Comparison of ENCODE assay signal across 22 cellular contexts in genomic region chr11:83363280-83363679, GRCh38.
DNase-seq lines count a peak whose midpoint lies in the region; TF ChIP-seq lines count a peak whose summit lies in the region.
"Had no signal": no experiment of that assay in that cellular context is flagged by ENCODE, and none has a peak within 500 bp of the region (broad histone marks: within the 10 kb centered on the region; RNA-seq: fewer than 3 reads in every experiment).

No MANE protein-coding gene starts in this region.

- H3K18ac ChIP-seq in H9 (ENCODE audit: insufficient read length, low read depth, low read length), result no peak overlapping the region

- peaks cover 14 to 22% (median 15%) of the 10 kb centered on the region in 3 experiments for H3K36me3 Mint-ChIP-seq in H9 (ENCODE audit: insufficient read depth in 1 of 3, low read depth in 3 of 3)
- no peaks in the 10 kb centered on the region for H3K36me3 Mint-ChIP-seq in CD4-positive, alpha-beta memory T cell

- H4K5ac ChIP-seq in H9 (ENCODE audit: insufficient read length, low read depth, low read length), result no peak overlapping the region

- no peak overlapping the region for H3K4me3 Mint-ChIP-seq in H9
- H3K4me3 Mint-ChIP-seq in CD4-positive, alpha-beta memory T cell, result no peak overlapping the region
- H3K4me3 Mint-ChIP-seq: CD4-positive, alpha-beta T cell had no signal

- CTCF ChIA-PET in CD4-positive, alpha-beta memory T cell (lab: Charles Lee; ENCODE audit: partially characterized antibody), result interaction anchor here (0.6 kb wide), 1 partner anchor 456 kb away, joined by 5 read pairs; no protein-coding TSS in a partner anchor

- H2BK5ac ChIP-seq in H9 (ENCODE audit: insufficient read length, low read length), result no peak overlapping the region

- H3K23me2 ChIP-seq in H9 (ENCODE audit: insufficient read length, low read depth, low read length, poor library complexity, severe bottlenecking), result no peaks in the 10 kb centered on the region

- no peak overlapping the region for H4K91ac ChIP-seq in H9 (ENCODE audit: insufficient read length, low read depth, low read length)

- H3K27me3 ChIP-seq in H9 (ENCODE audit: insufficient read depth, low read length) (no peaks in the 10 kb centered on the region), iPS-18a (ENCODE audit: control insufficient read depth, insufficient read depth, low read length) (no peaks in the 10 kb centered on the region), tibial artery (no peaks in the 10 kb centered on the region)
- no peaks in the 10 kb centered on the region for H3K27me3 ChIP-seq in CD4-positive, alpha-beta memory T cell (ENCODE audit: insufficient read depth, low read length)

- no peak overlapping the region for H2BK20ac ChIP-seq in H9 (ENCODE audit: low read depth, low read length, poor library complexity, severe bottlenecking)

- H2BK12ac ChIP-seq in H9 (ENCODE audit: insufficient read length, low read depth, low read length), result no peak overlapping the region

- peaks cover 30 to 40% of the 10 kb centered on the region in 2 experiments for H3K4me1 Mint-ChIP-seq in H9
- H3K4me1 Mint-ChIP-seq in CD4-positive, alpha-beta memory T cell, result no peaks in the 10 kb centered on the region

- H3K9me3 Mint-ChIP-seq in H9, result peaks cover 24 to 25% of the 10 kb centered on the region in 2 experiments
- peaks cover 0 to 22% (median 15%) of the 10 kb centered on the region in 8 donors for H3K9me3 Mint-ChIP-seq in CD4-positive, alpha-beta memory T cell

- no peaks in the 10 kb centered on the region for H3K36me3 ChIP-seq in iPS-18a (ENCODE audit: control insufficient read depth, low read depth, low read length)
- no peaks in the 10 kb centered on the region for H3K36me3 ChIP-seq in CD4-positive, alpha-beta memory T cell (ENCODE audit: insufficient read depth, low read length)
- no peaks in the 10 kb centered on the region for H3K36me3 ChIP-seq in tibial artery

- H3K4me1 ChIP-seq in H9 (ENCODE audit: insufficient read depth, low read length) (no peaks in the 10 kb centered on the region; the same call in 1 of the 2 replicates), iPS-18a (ENCODE audit: control insufficient read depth, low read depth, low read length) (peaks cover 27% of the 10 kb centered on the region), tibial artery (no peaks in the 10 kb centered on the region)
- no peaks in the 10 kb centered on the region for H3K4me1 ChIP-seq in CD4-positive, alpha-beta memory T cell (ENCODE audit: insufficient read depth, low read length)
- H3K4me1 ChIP-seq: A549, Caco-2 had no signal

- WGBS in H9 (ENCODE audit: extremely low coverage, insufficient read length, low lambda C conversion rate), result no CpG with 5 or more reads among the region's 2 CpGs

- POLR2A ChIA-PET in CD4-positive, alpha-beta memory T cell (lab: Charles Lee; ENCODE audit: partially characterized antibody), result no interaction called here

- no peak overlapping the region for H3T11ph ChIP-seq in H9 (ENCODE audit: low read length)

- no peak overlapping the region for H3K56ac ChIP-seq in H9 (ENCODE audit: insufficient read length, low read depth, low read length)

- TF ChIP-seq CTCF in H9 (conservative IDR thresholded peaks at IDR 0.05) (no peak), tibial artery (IDR thresholded peaks at IDR 0.05) (no peak)

- H3K27me3 Mint-ChIP-seq in H9 (ENCODE audit: low read depth), result peaks cover 3% of the 10 kb centered on the region; the same call in 1 of the 2 replicates
- peaks cover 1 to 4% of the 10 kb centered on the region in 2 donors for H3K27me3 Mint-ChIP-seq in CD4-positive, alpha-beta memory T cell

- no peak overlapping the region for H3K4me2 ChIP-seq in H9 (ENCODE audit: insufficient read depth, insufficient read length, low read length)
- H3K4me2 ChIP-seq: A549, PC-9 had no signal

- no peaks in the 10 kb centered on the region for H3K79me2 ChIP-seq in H9 (ENCODE audit: insufficient read depth, low read length)

- H3K27ac ChIP-seq in H9 (ENCODE audit: insufficient read length, low read depth, low read length) (no peak overlapping the region), iPS-18a (ENCODE audit: low read length) (peak overlapping the region; percentile 17), tibial artery (no peak overlapping the region)
- H3K27ac ChIP-seq in CD4-positive, alpha-beta memory T cell (ENCODE audit: low read depth, low read length), result no peak overlapping the region
- H3K27ac ChIP-seq: A549, PC-9, SK-N-MC had no signal

- no peak overlapping the region for H2AK5ac ChIP-seq in H9 (ENCODE audit: insufficient read length, low read length)

- no peak for DNase-seq in H9
- peak; percentile 66 for DNase-seq in NCI-H2227 treated with DMSO at 0.1 percent for 48 hours (lab: John Stamatoyannopoulos, UW)
- DNase-seq in putamen (ENCODE audit: low spot score), result peak; percentile 43
- DNase-seq in CD4-positive, alpha-beta memory T cell, result no peak
- no peak for DNase-seq in stimulated activated naive CD4-positive, alpha-beta T cell treated with Interleukin-2 at 50 U/mL for 16 hours (lab: John Stamatoyannopoulos, UW)
- no peak for DNase-seq in tibial artery
- no peak for DNase-seq in mesenteric fat pad (ENCODE audit: low spot score)
- DNase-seq: Caco-2; CD4-positive, alpha-beta T cell; DMS 273 treated with DMSO at 0.1 percent for 48 hours; DMS79 treated with DMSO at 0.1 percent for 48 hours; GOT3; Karpas-422; NCI-H1417; NCI-H1694 treated with DMSO at 0.1 percent for 48 hours; NCI-H69; PC-9; RPMI8226; SHP77 had no signal

- H3K27ac Mint-ChIP-seq in H9, result peak overlapping the region in 2 of 3 experiments; percentile 19 to 61; a peak in 3 of 7 replicates
- H3K27ac Mint-ChIP-seq in CD4-positive, alpha-beta memory T cell, result no peak overlapping the region
- H3K27ac Mint-ChIP-seq: CD4-positive, alpha-beta T cell had no signal

- intact Hi-C loops in CD4-positive, alpha-beta memory T cell (cut with micrococcal nuclease), result no loop called here
- intact Hi-C loops in tibial artery (cut with DNase I; ENCODE audit: low total_unique reads), result no loop called here

- H2AFZ ChIP-seq in H9 (ENCODE audit: low read length), result no peak overlapping the region
- H2AFZ ChIP-seq: PC-9 had no signal

- no peak overlapping the region for H3K14ac ChIP-seq in H9 (ENCODE audit: insufficient read depth, low read length)

- H4K20me1 ChIP-seq in H9 (ENCODE audit: control insufficient read depth, insufficient read depth, insufficient read length), result no peaks in the 10 kb centered on the region

- H3K23ac ChIP-seq in H9 (ENCODE audit: insufficient read length, low read depth, low read length), result no peak overlapping the region

- H2BK120ac ChIP-seq in H9 (ENCODE audit: low read depth, low read length, poor library complexity, severe bottlenecking), result no peak overlapping the region

- no peaks in the 10 kb centered on the region for H3K79me1 ChIP-seq in H9 (ENCODE audit: insufficient read depth, low read depth, low read length, poor library complexity, severe bottlenecking)

- H2BK15ac ChIP-seq in H9 (ENCODE audit: low read depth, low read length), result no peak overlapping the region

- H3K4ac ChIP-seq in H9 (ENCODE audit: low read depth, low read length), result no peak overlapping the region

- H3K9me3 ChIP-seq in H9 (ENCODE audit: control insufficient read depth, low read depth, low read length) (no peaks in the 10 kb centered on the region), iPS-18a (ENCODE audit: control insufficient read depth, low read depth, low read length) (peaks cover 10% of the 10 kb centered on the region), tibial artery (peaks cover 0 to 8% (median 5%) of the 10 kb centered on the region in 3 donors)
- H3K9me3 ChIP-seq in CD4-positive, alpha-beta memory T cell (ENCODE audit: control insufficient read depth in 1 of 2, low read length in 2 of 2), result no peaks in the 10 kb centered on the region

- H4K8ac ChIP-seq in H9 (replicated peaks; ENCODE audit: insufficient read length, low read depth, low read length), result no peak overlapping the region

- no peak overlapping the region for H3K9ac ChIP-seq in H9 (ENCODE audit: extremely low read depth, insufficient read length, low read length)
- H3K9ac ChIP-seq in iPS-18a (ENCODE audit: low read length), result no peak overlapping the region

- H3K4me3 ChIP-seq in iPS-18a (ENCODE audit: low read length), result no peak overlapping the region
- H3K4me3 ChIP-seq in CD4-positive, alpha-beta memory T cell (ENCODE audit: low read length in 2 of 2), result no peak overlapping the region
- H3K4me3 ChIP-seq in tibial artery, result no peak overlapping the region
- H3K4me3 ChIP-seq: A549, PC-9, SK-N-MC had no signal

Comparison
In these comparisons a context has a peak if more than half of its experiments do, and no peak if none do; other contexts are left out.
1. DNase-seq: peak in NCI-H2227 treated with DMSO at 0.1 percent for 48 hours (single experiment) and putamen (single experiment); none in H9 (single experiment), CD4-positive, alpha-beta memory T cell (0 of 5), stimulated activated naive CD4-positive, alpha-beta T cell treated with Interleukin-2 at 50 U/mL for 16 hours (single experiment), tibial artery (0 of 2) and mesenteric fat pad (single experiment).
2. H3K27ac Mint-ChIP-seq: peak in H9 (2 of 3); none in CD4-positive, alpha-beta memory T cell (0 of 7).